29 cellular contexts compared by ENCODE assay signal in genomic region chr2:183488421-183488820, GRCh38.
DNase-seq lines count a peak whose midpoint lies in the region; ATAC-seq and TF ChIP-seq lines count a peak whose summit lies in the region.
"Had no signal": no experiment of that assay in that cellular context is flagged by ENCODE, and none has a peak within 500 bp of the region (broad histone marks: within the 10 kb centered on the region; RNA-seq: fewer than 3 reads in every experiment).

No MANE protein-coding gene starts in this region.

- H3K9me2 ChIP-seq in OCI-LY1 (ENCODE audit: low read depth, low read length) (no peaks in the 10 kb centered on the region), neural cell (ENCODE audit: insufficient read depth, low read length) (no peaks in the 10 kb centered on the region)

- H3K4me2 ChIP-seq in OCI-LY1 (ENCODE audit: low read length) (no peak overlapping the region), neural cell (ENCODE audit: low read length) (no peak overlapping the region)
- H3K4me2 ChIP-seq: A549; BLaER1; BLaER1 treated with 17β-estradiol and CSF1 and Interleukin-3, amounts not matched to agents 10 nM and 100 nM had no signal

- H3K27me3 ChIP-seq in OCI-LY1 (ENCODE audit: insufficient read depth, low read length) (no peaks in the 10 kb centered on the region), neural cell (ENCODE audit: insufficient read depth, low read depth, low read length) (no peaks in the 10 kb centered on the region), foreskin keratinocyte (no peaks in the 10 kb centered on the region)
- H3K27me3 ChIP-seq: BE2C; BLaER1; BLaER1 treated with 17β-estradiol and CSF1 and Interleukin-3, amounts not matched to agents 10 nM and 100 nM had no signal

- H3F3A ChIP-seq in OCI-LY1 (ENCODE audit: insufficient read depth, low read length) (no peaks in the 10 kb centered on the region), neural cell (ENCODE audit: insufficient read depth, low read length, poor library complexity, severe bottlenecking) (no peaks in the 10 kb centered on the region)

- H3K4me1 ChIP-seq in OCI-LY1 (ENCODE audit: insufficient read depth, low read length, severe bottlenecking) (peaks cover 19% of the 10 kb centered on the region), foreskin keratinocyte (no peaks in the 10 kb centered on the region)
- H3K4me1 ChIP-seq: A549; BE2C; BLaER1; BLaER1 treated with 17β-estradiol and CSF1 and Interleukin-3, amounts not matched to agents 10 nM and 100 nM had no signal

- H4K20me1 ChIP-seq in OCI-LY1 (ENCODE audit: insufficient read depth, low read length) (no peaks in the 10 kb centered on the region), neural cell (ENCODE audit: insufficient read depth) (no peaks in the 10 kb centered on the region)
- H4K20me1 ChIP-seq: BLaER1; BLaER1 treated with 17β-estradiol and CSF1 and Interleukin-3, amounts not matched to agents 10 nM and 100 nM had no signal

- TF ChIP-seq CTCF in OCI-LY1 (IDR thresholded peaks at IDR 0.05; ENCODE audit: low read length) (no peak), neural cell (IDR thresholded peaks at IDR 0.05; ENCODE audit: poor library complexity, severe bottlenecking) (no peak), foreskin keratinocyte (conservative IDR thresholded peaks at IDR 0.05) (no peak)

- H3K9ac ChIP-seq in OCI-LY1 (ENCODE audit: low read length) (no peak overlapping the region), neural cell (ENCODE audit: low read length) (no peak overlapping the region)
- H3K9ac ChIP-seq: BLaER1; BLaER1 treated with 17β-estradiol and CSF1 and Interleukin-3, amounts not matched to agents 10 nM and 100 nM had no signal

- H3K36me3 ChIP-seq in OCI-LY1 (ENCODE audit: insufficient read depth, low read length) (no peaks in the 10 kb centered on the region), neural cell (ENCODE audit: insufficient read depth, low read length) (no peaks in the 10 kb centered on the region)
- H3K36me3 ChIP-seq: BE2C; BLaER1; BLaER1 treated with 17β-estradiol and CSF1 and Interleukin-3, amounts not matched to agents 10 nM and 100 nM had no signal

- no peak for TF ChIP-seq RAD21 in neural cell (conservative IDR thresholded peaks at IDR 0.05)

- H3K79me2 ChIP-seq in OCI-LY1 (ENCODE audit: insufficient read depth, low read length): no peaks in the 10 kb centered on the region
- no peaks in the 10 kb centered on the region for H3K79me2 ChIP-seq in neural cell (replicated peaks; ENCODE audit: insufficient read depth, low read length)

- ATAC-seq in foreskin keratinocyte: no peak
- ATAC-seq: A549; CD8-positive, alpha-beta T cell had no signal

- no peak overlapping the region for H3K27ac ChIP-seq in OCI-LY1 (ENCODE audit: low read depth, low read length, poor library complexity, severe bottlenecking)
- H3K27ac ChIP-seq in neural cell (ENCODE audit: low read length): no peak overlapping the region
- no peak overlapping the region for H3K27ac ChIP-seq in foreskin keratinocyte
- H3K27ac ChIP-seq: 22Rv1; A549; BLaER1; BLaER1 treated with 17β-estradiol and CSF1 and Interleukin-3, amounts not matched to agents 10 nM and 100 nM; C4-2B had no signal

- no peak overlapping the region for H3K4me3 ChIP-seq in OCI-LY1 (ENCODE audit: low read depth, low read length, poor library complexity, severe bottlenecking)
- H3K4me3 ChIP-seq in neural cell (ENCODE audit: low read length): no peak overlapping the region
- H3K4me3 ChIP-seq: A549; BLaER1; BLaER1 treated with 17β-estradiol and CSF1 and Interleukin-3, amounts not matched to agents 10 nM and 100 nM had no signal

- TF ChIP-seq EP300 in neural cell (conservative IDR thresholded peaks at IDR 0.05; ENCODE audit: poor library complexity, severe bottlenecking): peak; percentile 96

- 0 out of 2 replicates have a peak overlapping the region, but pooled peaks have one; percentile 18 for H2AFZ ChIP-seq in OCI-LY1 (ENCODE audit: low read length)
- no peak overlapping the region for H2AFZ ChIP-seq in neural cell (ENCODE audit: low read depth, low read length)

- no peaks in the 10 kb centered on the region for H3K9me3 ChIP-seq in OCI-LY1 (ENCODE audit: low read length)
- no peaks in the 10 kb centered on the region for H3K9me3 ChIP-seq in neural cell (ENCODE audit: low read length)
- H3K9me3 ChIP-seq: A549; BE2C; BLaER1; BLaER1 treated with 17β-estradiol and CSF1 and Interleukin-3, amounts not matched to agents 10 nM and 100 nM; Caco-2 had no signal

- DNase-seq in SW480 (ENCODE audit: low spot score): no peak
- no peak for DNase-seq in foreskin keratinocyte
- DNase-seq: 8988T; ACHN; AML-193; BE2C; C1 segment of cervical spinal cord; Caco-2; Calu3; CD4-positive, alpha-beta memory T cell; CD4-positive, alpha-beta T cell; CD4-positive, CD25-positive, alpha-beta regulatory T cell; CD8-positive, alpha-beta memory T cell; CD8-positive, alpha-beta T cell; COR-L47; DMS 273 treated with DMSO at 0.1 percent for 48 hours; DMS153; DMS53; DMS79; DMS79 treated with DMSO at 0.1 percent for 48 hours; DND-41; EL had no signal

TF ChIP-seq in neural cell, 6 proteins besides CTCF, POLR2A, EP300 and RAD21:
- TF ChIP-seq SMC3 (conservative IDR thresholded peaks at IDR 0.05; ENCODE audit: poor library complexity) (no peak), POLR2AphosphoS5 (IDR thresholded peaks at IDR 0.05) (peak; percentile 66)
